In the genomic region with DNA sequence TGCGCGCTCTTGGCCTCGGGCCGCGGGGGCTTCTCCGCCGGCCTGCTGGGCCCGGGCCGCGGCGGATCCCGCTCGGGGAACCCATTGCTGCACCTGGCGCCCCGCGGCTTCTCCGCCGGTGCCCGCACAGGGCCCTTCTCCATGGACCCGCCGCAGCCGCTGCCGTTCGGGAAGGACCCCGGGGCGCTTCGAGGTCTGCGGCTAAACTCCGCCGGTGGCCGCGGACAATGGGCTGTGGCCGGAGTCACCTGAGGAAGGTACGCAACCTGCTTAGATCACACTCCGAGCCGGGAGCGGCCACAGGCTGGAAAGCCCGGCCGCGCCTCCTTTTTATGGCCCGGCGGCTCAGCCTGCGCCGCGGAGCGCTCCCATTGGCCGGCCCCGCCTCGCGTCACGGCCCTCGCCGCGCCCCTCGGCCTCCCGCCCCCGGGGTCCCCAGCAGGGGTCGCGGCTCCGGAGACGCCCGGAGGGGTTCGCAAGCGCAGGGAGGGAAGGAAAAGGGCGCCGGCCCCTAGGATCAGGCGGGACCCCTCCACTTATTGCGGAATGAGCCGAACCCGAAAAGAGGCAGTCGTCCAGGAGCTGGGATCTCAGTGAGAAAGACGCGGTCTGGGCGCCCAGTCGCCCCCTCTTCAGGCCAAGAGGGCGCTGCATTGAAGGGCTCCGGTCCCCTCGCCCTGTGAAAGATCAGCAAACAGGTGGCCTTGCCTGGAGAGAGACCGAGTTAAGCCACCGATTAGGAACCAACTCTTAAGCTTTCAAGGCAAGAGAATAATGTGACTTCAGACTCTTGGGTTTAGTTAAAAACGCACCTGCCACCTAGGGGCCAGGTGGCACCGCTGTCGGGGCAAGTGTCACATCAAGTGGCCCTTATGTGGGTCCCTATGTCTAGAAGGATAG, we compare ENCODE assay signal across 8 cellular contexts. TPM values are rescaled to one million over a fixed set of nuclear protein-coding genes. Genes with fewer than 3 reads are reported as not detected.
DNase-seq lines count a peak whose midpoint lies in the region; ATAC-seq and FAIRE-seq lines count a peak whose summit lies in the region.

A gene with protein sequence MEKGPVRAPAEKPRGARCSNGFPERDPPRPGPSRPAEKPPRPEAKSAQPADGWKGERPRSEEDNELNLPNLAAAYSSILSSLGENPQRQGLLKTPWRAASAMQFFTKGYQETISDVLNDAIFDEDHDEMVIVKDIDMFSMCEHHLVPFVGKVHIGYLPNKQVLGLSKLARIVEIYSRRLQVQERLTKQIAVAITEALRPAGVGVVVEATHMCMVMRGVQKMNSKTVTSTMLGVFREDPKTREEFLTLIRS (minus strand): TSS at position 306 of the 900 bp plus-strand sequence. CDS start 163 bp downstream, at position 143.

- peak; percentile 97 for ATAC-seq in Right ventricle myocardium superior (ENCODE audit: poor library complexity)

- H3K9me3 ChIP-seq in GM23248 (ENCODE audit: low read depth) = no peaks in the 10 kb centered on the region

- peak within 1 kb of the TSS; percentile 84 for H2AFZ ChIP-seq in GM23248

- no peaks in the 10 kb centered on the region for H3K36me3 ChIP-seq in GM23248 (ENCODE audit: low read depth)

- H3K4me1 ChIP-seq in GM23248 (ENCODE audit: insufficient read depth) = peaks cover 18% of the 10 kb centered on the region

- H3K4me3 ChIP-seq in GM23248 = peak within 1 kb of the TSS; percentile 82

- H3K27me3 ChIP-seq in GM23248 (replicated peaks; ENCODE audit: insufficient read depth) = no peaks in the 10 kb centered on the region

- H3F3A ChIP-seq in GM23248 (ENCODE audit: insufficient read depth) = peaks cover 15% of the 10 kb centered on the region

- H3K9ac ChIP-seq in GM23248 = peak within 1 kb of the TSS; percentile 77

- H3K79me2 ChIP-seq in GM23248 (ENCODE audit: insufficient read depth) = no peaks in the 10 kb centered on the region

- no peaks in the 10 kb centered on the region for H4K20me1 ChIP-seq in GM23248 (ENCODE audit: insufficient read depth)

- 1 to 3% methylated on average over 75 to 83 of the region's 83 CpGs for WGBS in GM23248 (ENCODE audit: low coverage in 1 of 2, low lambda C conversion rate in 2 of 2, missing lambda C conversion rate in 2 of 2), 2 experiments

- peak within 1 kb of the TSS; percentile 94 for H3K4me2 ChIP-seq in GM23248 (ENCODE audit: unreplicated experiment)

- intact Hi-C loops in Right ventricle myocardium superior (cut with DNase I) (no loop called here), posterior cingulate gyrus (cut with DNase I) (loop anchor here (10.0 kb wide), 1 partner anchor 338 kb away; a partner anchor contains a TSS)

- peak; percentile 69 for DNase-seq in G401 (ENCODE audit: low spot score)
- peak; percentile 83 for DNase-seq in GM23248
- DNase-seq in LHCN-M2 (ENCODE audit: low read depth) = peak; percentile 19
- DNase-seq in SHP77 treated with DMSO at 0.1 percent for 48 hours (lab: John Stamatoyannopoulos, UW) = peak; percentile 42
- DNase-seq in activated naive CD4-positive, alpha-beta T cell treated with Interleukin-2 at 50 U/mL for 16 hours = peak; percentile 78
- DNase-seq in Right ventricle myocardium superior = peak; percentile 81
- DNase-seq in posterior cingulate gyrus = peak in 8 of 10 donors; percentile 23 to 92 (median 48)
- DNase-seq in urothelium cell line (ENCODE audit: low spot score) = peak; percentile 97

- no peak for FAIRE-seq in urothelium cell line (lab: Jason Lieb, UNC)

- peak within 1 kb of the TSS; percentile 89 for H3K27ac ChIP-seq in GM23248

- in situ Hi-C loops in G401 (cut with HindIII; ENCODE audit: low sequenced_read_pairs) = no loop called here
- in situ Hi-C loops in GM23248 (cut with MboI) = no loop called here

- no peaks in the 10 kb centered on the region for H3K9me2 ChIP-seq in GM23248 (ENCODE audit: insufficient read depth)

RNA-seq across cellular contexts. Expression of the gene that starts here (rescaled TPM):
- total RNA-seq in G401 (2014; rRNA removed; shearing (Covaris generic)) = 9.1 and 14.2 TPM in 2 replicates
- total RNA-seq in GM23248 (2014; rRNA removed; shearing (Covaris generic)) = 3.9 and 7.3 TPM in 2 replicates
- 3.1 and 4.2 TPM in 2 replicates for polyA plus RNA-seq in GM23248 (2016; fragmentation: Nextera tagmentation; extraction: Ambion mirVana)
- total RNA-seq in LHCN-M2 (2014; rRNA removed) (0.51 and 0.80 TPM in 2 replicates), Right ventricle myocardium superior (1.9 TPM)
- polyA plus RNA-seq in LHCN-M2 (2012) = 0.22 TPM

Comparison
In these comparisons a context has a peak if more than half of its experiments do, and no peak if none do; other contexts are left out.
1. Peak in every context shown above with its lines: DNase-seq, ATAC-seq, H3K4me3 ChIP-seq and H3K27ac ChIP-seq.
2. Peak in DNase-seq in LHCN-M2; RNA of the gene not detected or under 1 TPM.
3. DNase-seq: peak in every context shown above with its lines; median percentile 97 in urothelium cell line; 83 in GM23248; 81 in Right ventricle myocardium superior; 78 in activated naive CD4-positive, alpha-beta T cell treated with Interleukin-2 at 50 U/mL for 16 hours; 69 in G401; 48 in posterior cingulate gyrus; 42 in SHP77 treated with DMSO at 0.1 percent for 48 hours; 19 in LHCN-M2.